ENCODE assay signal across 30 cellular contexts in genomic region chr6:130559166-130559565, GRCh38.
"Had no signal": no experiment of that assay in that cellular context is flagged by ENCODE, and none has a peak within 500 bp of the region (broad histone marks: within the 10 kb centered on the region; RNA-seq: fewer than 3 reads in every experiment).

No MANE protein-coding gene starts in this region.

- ATAC-seq: activated CD8-positive, alpha-beta T cell treated with anti-CD3 and anti-CD28 coated beads for 36 hours; activated naive CD4-positive, alpha-beta T cell treated with anti-CD3 and anti-CD28 coated beads, Interleukin-2, amount 50 U/mL, for 72 hours; esophagus mucosa; gastrocnemius medialis; left cardiac atrium; left ventricle myocardium superior; mucosa of descending colon; natural killer cell treated with Interleukin-12 subunit alpha and Interleukin-12 subunit beta and Interleukin-15 and Interleukin-18, amount 100 ng/mL, for 72 hours; right lobe of liver; stimulated activated naive B cell treated with anti-CD40 and anti-IgM and Interleukin-4, amounts not matched to agents 10 μg/mL and 1 μg/mL and 100 μg/mL, for 72 hours had no signal

- H3K27ac Mint-ChIP-seq: activated CD4-positive, alpha-beta T cell treated with anti-CD3 and anti-CD28 coated beads, Interleukin-2, amount 10 ng/mL, durations not matched to agents 7 days and 5 days; activated CD8-positive, alpha-beta T cell treated with anti-CD3 and anti-CD28 coated beads for 36 hours; activated naive CD4-positive, alpha-beta T cell treated with anti-CD3 and anti-CD28 coated beads, Interleukin-2, amount 50 U/mL, for 72 hours; activated T-helper 2 cell treated with anti-CD3 and anti-CD28 coated beads, Interferon-gamma antibody, Interleukin-2, Interleukin-4, amounts not matched to agents 10 μg/mL and 5 μg/mL and 100 μg/mL, durations not matched to agents 14 hours and 24 hours and 36 hours; dendritic cell treated with granulocyte-macrophage colony-stimulating factor and Interleukin-4, amounts not matched to agents 40 ng/mL and 50 ng/mL, for 4 days; endodermal cell; natural killer cell treated with Interleukin-12 subunit alpha and Interleukin-12 subunit beta and Interleukin-15 and Interleukin-18, amount 100 ng/mL, for 72 hours; stimulated activated naive B cell treated with anti-CD40 and anti-IgM and Interleukin-4, amounts not matched to agents 10 μg/mL and 1 μg/mL and 100 μg/mL, for 72 hours had no signal

- H3K4me1 ChIP-seq: breast epithelium, gastrocnemius medialis, right lobe of liver, stomach, thyroid gland, upper lobe of left lung, vagina had no signal

- H3K36me3 ChIP-seq: breast epithelium, gastrocnemius medialis, right lobe of liver, stomach, thyroid gland, upper lobe of left lung, vagina had no signal

- H3K4me3 Mint-ChIP-seq: activated CD4-positive, alpha-beta T cell treated with anti-CD3 and anti-CD28 coated beads, Interleukin-2, amount 10 ng/mL, durations not matched to agents 7 days and 5 days; activated CD8-positive, alpha-beta T cell treated with anti-CD3 and anti-CD28 coated beads for 36 hours; dendritic cell treated with granulocyte-macrophage colony-stimulating factor and Interleukin-4, amounts not matched to agents 40 ng/mL and 50 ng/mL, for 4 days; endodermal cell; natural killer cell treated with Interleukin-12 subunit alpha and Interleukin-12 subunit beta and Interleukin-15 and Interleukin-18, amount 100 ng/mL, for 72 hours; stimulated activated naive B cell treated with anti-CD40 and anti-IgM and Interleukin-4, amounts not matched to agents 10 μg/mL and 1 μg/mL and 100 μg/mL, for 72 hours had no signal

- H3K27me3 ChIP-seq: breast epithelium, gastrocnemius medialis, right lobe of liver, stomach, thyroid gland, upper lobe of left lung, vagina had no signal

- H3K4me3 ChIP-seq: breast epithelium, gastrocnemius medialis, mucosa of descending colon, right lobe of liver, stomach, thyroid gland, upper lobe of left lung, vagina had no signal

- H3K9me3 ChIP-seq: breast epithelium, gastrocnemius medialis, mucosa of descending colon, right lobe of liver, stomach, thyroid gland, upper lobe of left lung, vagina had no signal

- DNase-seq: activated CD4-positive, alpha-beta T cell treated with anti-CD3 and anti-CD28 coated beads, Interleukin-2, amount 10 ng/mL, durations not matched to agents 7 days and 5 days; activated CD4-positive, CD25-positive, alpha-beta regulatory T cell treated with anti-CD3 and anti-CD28 coated beads, Interleukin-2, amount 50 U/mL, for 72 hours; activated CD8-positive, alpha-beta T cell treated with anti-CD3 and anti-CD28 coated beads for 36 hours; activated naive CD4-positive, alpha-beta T cell; activated T-cell treated with anti-CD3 and anti-CD28 coated beads, Interleukin-2, amount 50 U/mL, for 48 hours; aorta; central memory CD4-positive, alpha-beta T cell; endodermal cell; gastrocnemius medialis; glutamatergic neuron; islet precursor cell; left cardiac atrium; left ventricle myocardium superior; mucosa of descending colon; right lobe of liver; small intestine; stimulated activated CD4-positive, alpha-beta T cell treated with anti-CD3 and anti-CD28 coated beads, Interleukin-15, amount 100 ng/mL, for 24 hours; stimulated activated CD4-positive, alpha-beta T cell treated with anti-CD3 and anti-CD28 coated beads, Interleukin-2, amount 100 ng/mL, for 24 hours; stimulated activated naive B cell treated with anti-CD40 and anti-IgM and Interleukin-4, amounts not matched to agents 10 μg/mL and 1 μg/mL and 100 μg/mL, for 72 hours; stomach; T-helper 2 cell; thyroid gland; upper lobe of left lung had no signal

- H3K27me3 Mint-ChIP-seq: activated CD4-positive, alpha-beta T cell treated with anti-CD3 and anti-CD28 coated beads, Interleukin-2, amount 10 ng/mL, durations not matched to agents 7 days and 5 days; activated CD8-positive, alpha-beta T cell treated with anti-CD3 and anti-CD28 coated beads for 36 hours; dendritic cell treated with granulocyte-macrophage colony-stimulating factor and Interleukin-4, amounts not matched to agents 40 ng/mL and 50 ng/mL, for 4 days; stimulated activated naive B cell treated with anti-CD40 and anti-IgM and Interleukin-4, amounts not matched to agents 10 μg/mL and 1 μg/mL and 100 μg/mL, for 72 hours had no signal

- H3K27ac ChIP-seq: breast epithelium, gastrocnemius medialis, right lobe of liver, stomach, thyroid gland, upper lobe of left lung, vagina had no signal

- FAIRE-seq: small intestine had no signal

- H3K4me1 Mint-ChIP-seq: endodermal cell had no signal

- H3K9me3 Mint-ChIP-seq: endodermal cell had no signal
